ENCODE assay signal across 8 cellular contexts in the genomic region with DNA sequence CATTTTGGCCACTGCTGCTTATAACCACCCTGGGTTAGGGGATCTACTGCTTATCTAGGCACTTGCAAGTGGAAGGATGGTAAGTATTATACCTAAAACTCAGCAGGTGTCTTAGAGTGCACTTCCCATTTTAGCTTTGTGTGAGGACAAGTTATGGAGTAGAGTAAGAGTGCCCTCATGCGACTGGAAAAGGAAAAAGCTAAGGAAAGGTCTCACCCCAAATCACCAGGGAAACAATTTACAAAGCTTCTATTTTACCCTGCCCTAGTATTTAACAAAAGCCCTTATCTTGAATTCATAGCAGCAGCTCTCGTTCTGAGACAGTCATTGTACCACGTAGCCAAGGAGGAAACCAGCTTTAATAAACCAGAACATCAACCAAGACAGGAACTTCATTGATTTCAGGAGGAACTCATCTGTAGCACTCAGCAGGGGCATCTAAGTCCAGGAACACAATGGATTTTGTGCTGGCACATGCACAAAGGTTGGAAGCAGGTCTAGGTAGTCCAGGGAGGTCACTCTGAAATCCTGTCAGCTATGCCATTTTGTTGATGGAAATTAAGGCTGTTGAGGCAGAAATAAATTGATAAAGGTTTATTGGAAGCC. TPM values are rescaled to one million over a fixed set of nuclear protein-coding genes. Genes with fewer than 3 reads are reported as not detected.
DNase-seq lines count a peak whose midpoint lies in the region; ATAC-seq and TF ChIP-seq lines count a peak whose summit lies in the region.

No MANE protein-coding gene starts in this region.

- H3K27ac ChIP-seq in RWPE2 (ENCODE audit: poor library complexity, severe bottlenecking), result no peak overlapping the region
- no peak overlapping the region for H3K27ac ChIP-seq in thyroid gland

- H3K4me1 ChIP-seq in RWPE2 (ENCODE audit: insufficient read depth, poor library complexity, severe bottlenecking) (peaks cover 7% of the 10 kb centered on the region), thyroid gland (no peaks in the 10 kb centered on the region)

- ATAC-seq in RWPE2 (ENCODE audit: low read depth) (peak; percentile 78), GM21447 (IDR thresholded peaks at IDR 0.05; ENCODE audit: unreplicated experiment) (no peak)

- H3K9me3 ChIP-seq in RWPE2 (ENCODE audit: severe bottlenecking) (peaks cover under 1% of the 10 kb centered on the region), thyroid gland (no peaks in the 10 kb centered on the region)

- TF ChIP-seq CTCF in NB4 (IDR thresholded peaks at IDR 0.05; ENCODE audit: low read depth, low read length) (peak; percentile 72), RWPE2 (IDR thresholded peaks at IDR 0.05; ENCODE audit: poor library complexity, severe bottlenecking) (peak; percentile 97), choroid plexus epithelial cell (conservative IDR thresholded peaks at IDR 0.05; ENCODE audit: low read depth, low read length) (peak; percentile 76), thyroid gland (IDR thresholded peaks at IDR 0.05) (peak in 5 of 6 experiments; percentile 40 to 85 (median 74))

- WGBS in thyroid gland, 2 donors, result 0 to 2% methylated on average over 3 of the region's 3 CpGs

- TF ChIP-seq POLR2A in NB4 (IDR thresholded peaks at IDR 0.05; ENCODE audit: extremely low read depth, insufficient read length), result no peak
- no peak for TF ChIP-seq POLR2A in thyroid gland (IDR thresholded peaks at IDR 0.05)

- DNase-seq in A172 (ENCODE audit: low spot score) (peak; percentile 35), GM03348 (ENCODE audit: low spot score) (peak; percentile 67), NB4 (ENCODE audit: low read depth) (peak; percentile 77), RWPE2 (ENCODE audit: low spot score) (no peak), choroid plexus epithelial cell (ENCODE audit: low read depth) (peak; percentile 75), left kidney (ENCODE audit: low read depth, low spot score) (peak; percentile 80), thyroid gland (no peak)

- intact Hi-C loops in thyroid gland (cut with DNase I), result loop anchor here (10.0 kb wide), 1 partner anchor 280 kb away; no protein-coding TSS in a partner anchor

- H3K36me3 ChIP-seq in RWPE2 (ENCODE audit: low read depth), result no peaks in the 10 kb centered on the region
- H3K36me3 ChIP-seq in thyroid gland, result no peaks in the 10 kb centered on the region

- H3K27me3 ChIP-seq in RWPE2 (ENCODE audit: insufficient read depth, poor library complexity, severe bottlenecking) (no peaks in the 10 kb centered on the region), thyroid gland (no peaks in the 10 kb centered on the region)

- H3K4me3 ChIP-seq in NB4 (ENCODE audit: low read depth, low read length) (no peak overlapping the region), RWPE2 (ENCODE audit: severe bottlenecking) (no peak overlapping the region), choroid plexus epithelial cell (ENCODE audit: low read depth, low read length) (no peak overlapping the region), thyroid gland (replicated peaks in 1 of 3) (no peak overlapping the region)

RNA-seq across cellular contexts. Expression of a gene that starts 2.9 kb away (rescaled TPM):
- 0.17 TPM in 1 of 2 replicates, not detected in the other for total RNA-seq in A172 (2014; rRNA removed; shearing (Covaris generic))
- total RNA-seq in thyroid gland, result 1 to 10 TPM in 1 of 4 donors, under 1 TPM in 2, not detected in 1; 0.22 to 2.9 (median 0.92) TPM

RNA-seq across cellular contexts. Expression of a gene that starts 9.0 kb away (rescaled TPM):
- 44.1 and 45.8 TPM in 2 replicates for total RNA-seq in A172 (2014; rRNA removed; shearing (Covaris generic))
- 100 to 1,000 TPM in 3 of 4 donors, 10 to 100 TPM in 1; 72.2 to 158 (median 112) TPM for total RNA-seq in thyroid gland

RNA-seq across cellular contexts. Expression of a gene that starts 30.2 kb away (rescaled TPM):
- 27.7 and 28.4 TPM in 2 replicates for total RNA-seq in A172 (2014; rRNA removed; shearing (Covaris generic))
- 100 to 1,000 TPM in 2 of 4 donors, 10 to 100 TPM in 2; 82.0 to 178 (median 99.8) TPM for total RNA-seq in thyroid gland

Comparison
In these comparisons a context has a peak if more than half of its experiments do, and no peak if none do; other contexts are left out.
1. DNase-seq: peak in A172 (single experiment), GM03348 (single experiment), NB4 (single experiment), choroid plexus epithelial cell (single experiment) and left kidney (single experiment); none in RWPE2 (single experiment) and thyroid gland (0 of 2).
2. Peak in every context shown above with its lines, with median percentiles within 50 percentile points of each other: CTCF ChIP-seq.